Comparison of ENCODE assay signal across 22 cellular contexts in genomic region chr20:16405254-16405653, GRCh38.
"Had no signal": no experiment of that assay in that cellular context is flagged by ENCODE, and none has a peak within 500 bp of the region (broad histone marks: within the 10 kb centered on the region; RNA-seq: fewer than 3 reads in every experiment).

No MANE protein-coding gene starts in this region.

- H3K4me1 ChIP-seq: SJSA1 had no signal

- H3K27me3 ChIP-seq: MG63, SJSA1 had no signal

- H3K9me3 ChIP-seq: MG63 had no signal

- ATAC-seq: HepG2 had no signal

- H3K27ac ChIP-seq: SJSA1, SK-N-MC had no signal

- H3K4me3 ChIP-seq: MG63, SJSA1, SK-N-MC had no signal

- H3K36me3 ChIP-seq: MG63, SJSA1 had no signal

- DNase-seq: IMR-90, Karpas-422, KG1, MG63, NCI-H1092, NCI-H1105 treated with DMSO at 0.1 percent for 48 hours, NCI-H1417 treated with DMSO at 0.1 percent for 48 hours, NCI-H146, NCI-H1694 treated with DMSO at 0.1 percent for 48 hours, NCI-H1930, NCI-H2081, NCI-H2107, NCI-H2227 treated with DMSO at 0.1 percent for 48 hours, NCI-H524, NCI-H526 treated with DMSO at 0.1 percent for 48 hours, NCI-H774, Right ventricle myocardium superior, RPMI8226, SIG-M5 had no signal
